15 cellular contexts compared by ENCODE assay signal in the genomic region with DNA sequence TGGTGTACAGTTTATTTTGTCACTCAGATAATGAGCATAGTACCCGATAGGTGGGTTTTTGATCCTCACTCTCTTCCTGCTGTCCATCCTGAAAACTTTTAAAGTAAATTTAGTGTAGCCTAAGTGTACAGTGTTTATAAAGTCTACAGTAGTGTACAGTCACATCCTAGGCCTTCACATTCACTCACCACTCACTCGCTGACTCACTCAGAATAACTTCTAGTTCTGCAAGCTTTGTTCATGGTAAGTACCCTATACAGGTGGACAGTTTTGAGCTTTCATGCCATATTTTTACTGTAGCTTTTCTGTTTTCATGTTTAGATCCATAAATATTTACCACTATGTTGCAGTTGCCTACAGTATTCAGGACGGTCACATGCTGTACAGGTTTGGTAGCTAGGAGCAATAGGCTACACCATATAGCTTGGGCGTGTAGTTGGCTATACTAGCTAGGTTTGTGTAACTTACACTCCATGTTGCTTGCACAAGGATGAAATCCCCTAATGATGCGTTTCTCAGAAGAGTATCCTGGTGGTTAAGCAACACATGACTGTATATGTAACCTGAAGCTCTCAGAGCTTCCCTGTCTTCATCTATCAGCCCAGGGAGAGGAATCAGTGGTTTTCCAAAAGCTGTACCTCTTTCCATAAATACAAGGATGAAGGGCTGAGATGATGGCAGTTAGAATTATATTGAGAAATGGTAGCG.
DNase-seq lines count a peak whose midpoint lies in the region; ATAC-seq and TF ChIP-seq lines count a peak whose summit lies in the region.
"Had no signal": no experiment of that assay in that cellular context is flagged by ENCODE, and none has a peak within 500 bp of the region (broad histone marks: within the 10 kb centered on the region; RNA-seq: fewer than 3 reads in every experiment).

No MANE protein-coding gene starts in this region.

- no peaks in the 10 kb centered on the region for H3K9me3 ChIP-seq in heart left ventricle

- H3K27ac ChIP-seq in C4-2B (peak overlapping the region; percentile 43; the same call in 1 of the 2 replicates), heart left ventricle (no peak overlapping the region)
- H3K27ac ChIP-seq: SK-N-MC had no signal

- H3K9me3 Mint-ChIP-seq in endothelial cell (ENCODE audit: unreplicated experiment): no peaks in the 10 kb centered on the region
- H3K9me3 Mint-ChIP-seq: activated CD4-positive, alpha-beta memory T cell treated with anti-CD3 and anti-CD28 coated beads, Interleukin-2, amount 10 ng/mL, durations not matched to agents 7 days and 5 days; activated naive CD8-positive, alpha-beta T cell treated with anti-CD3 and anti-CD28 coated beads, Interleukin-2, amount 50 U/mL, for 24 hours; stimulated activated naive CD8-positive, alpha-beta T cell treated with anti-CD3 and anti-CD28 coated beads, Interleukin-15, Interleukin-2, amounts not matched to agents 100 ng/mL and 50 ng/mL, for 24 hours had no signal

- no peak overlapping the region for H3K27ac Mint-ChIP-seq in endothelial cell (ENCODE audit: unreplicated experiment)
- H3K27ac Mint-ChIP-seq: activated CD4-positive, alpha-beta memory T cell treated with anti-CD3 and anti-CD28 coated beads, Interleukin-2, amount 10 ng/mL, durations not matched to agents 7 days and 5 days; activated naive CD8-positive, alpha-beta T cell treated with anti-CD3 and anti-CD28 coated beads, Interleukin-2, amount 50 U/mL, for 24 hours; stimulated activated naive CD8-positive, alpha-beta T cell treated with anti-CD3 and anti-CD28 coated beads, Interleukin-15, Interleukin-2, amounts not matched to agents 100 ng/mL and 50 ng/mL, for 24 hours had no signal

- no peak overlapping the region for H3K4me3 Mint-ChIP-seq in endothelial cell (ENCODE audit: unreplicated experiment)
- H3K4me3 Mint-ChIP-seq: activated CD4-positive, alpha-beta memory T cell treated with anti-CD3 and anti-CD28 coated beads, Interleukin-2, amount 10 ng/mL, durations not matched to agents 7 days and 5 days; activated naive CD8-positive, alpha-beta T cell treated with anti-CD3 and anti-CD28 coated beads, Interleukin-2, amount 50 U/mL, for 24 hours; stimulated activated naive CD8-positive, alpha-beta T cell treated with anti-CD3 and anti-CD28 coated beads, Interleukin-15, Interleukin-2, amounts not matched to agents 100 ng/mL and 50 ng/mL, for 24 hours had no signal

- 96 to 97% (median 96%) methylated on average over 6 of the region's 6 CpGs for WGBS in heart left ventricle, 4 donors

- ATAC-seq in heart left ventricle (no peak), HG02973 (IDR thresholded peaks at IDR 0.05; ENCODE audit: unreplicated experiment) (no peak)
- ATAC-seq: activated naive CD8-positive, alpha-beta T cell treated with anti-CD3 and anti-CD28 coated beads, Interleukin-2, amount 50 U/mL, for 24 hours; left ventricle myocardium superior had no signal

- no peaks in the 10 kb centered on the region for H3K27me3 Mint-ChIP-seq in endothelial cell (ENCODE audit: unreplicated experiment)
- H3K27me3 Mint-ChIP-seq: activated CD4-positive, alpha-beta memory T cell treated with anti-CD3 and anti-CD28 coated beads, Interleukin-2, amount 10 ng/mL, durations not matched to agents 7 days and 5 days; activated naive CD8-positive, alpha-beta T cell treated with anti-CD3 and anti-CD28 coated beads, Interleukin-2, amount 50 U/mL, for 24 hours; stimulated activated naive CD8-positive, alpha-beta T cell treated with anti-CD3 and anti-CD28 coated beads, Interleukin-15, Interleukin-2, amounts not matched to agents 100 ng/mL and 50 ng/mL, for 24 hours had no signal

- peaks cover 10% of the 10 kb centered on the region for H3K4me1 Mint-ChIP-seq in endothelial cell (ENCODE audit: unreplicated experiment)
- H3K4me1 Mint-ChIP-seq: activated CD4-positive, alpha-beta memory T cell treated with anti-CD3 and anti-CD28 coated beads, Interleukin-2, amount 10 ng/mL, durations not matched to agents 7 days and 5 days; activated naive CD8-positive, alpha-beta T cell treated with anti-CD3 and anti-CD28 coated beads, Interleukin-2, amount 50 U/mL, for 24 hours had no signal

- H3K36me3 Mint-ChIP-seq in endothelial cell (ENCODE audit: low read depth, unreplicated experiment): no peaks in the 10 kb centered on the region

- TF ChIP-seq POLR2A in heart left ventricle (IDR thresholded peaks at IDR 0.05): no peak

- TF ChIP-seq CTCF in C4-2B (conservative IDR thresholded peaks at IDR 0.05): no peak
- no peak for TF ChIP-seq CTCF in heart left ventricle (IDR thresholded peaks at IDR 0.05)
- TF ChIP-seq CTCF in endothelial cell (IDR thresholded peaks at IDR 0.05; ENCODE audit: unreplicated experiment): no peak

- DNase-seq in NCI-H226 (peak; percentile 53), dermis blood vessel endothelial cell (peak; percentile 66), kidney glomerular epithelial cell (lab: John Stamatoyannopoulos, UW) (peak; percentile 54), heart left ventricle (no peak), Ammon's horn (ENCODE audit: low spot score) (no peak), endothelial cell (ENCODE audit: low spot score) (no peak)
- DNase-seq: activated CD4-positive, alpha-beta memory T cell treated with anti-CD3 and anti-CD28 coated beads, Interleukin-2, amount 10 ng/mL, durations not matched to agents 7 days and 5 days; activated naive CD8-positive, alpha-beta T cell treated with anti-CD3 and anti-CD28 coated beads, Interleukin-2, amount 50 U/mL, for 24 hours; left ventricle myocardium superior; NCI-H1694 treated with DMSO at 0.1 percent for 48 hours; posterior cingulate gyrus had no signal

- no peak overlapping the region for H3K4me3 ChIP-seq in heart left ventricle
- H3K4me3 ChIP-seq: SK-N-MC had no signal

- intact Hi-C loops in heart left ventricle (cut with DNase I): loop anchor here in 1 of 10 donors (10.0 kb wide), 2 partner anchors 218 to 698 kb away; no protein-coding TSS in a partner anchor

- no peaks in the 10 kb centered on the region for H3K4me1 ChIP-seq in heart left ventricle

- H3K36me3 ChIP-seq in heart left ventricle: no peaks in the 10 kb centered on the region

- no peaks in the 10 kb centered on the region for H3K27me3 ChIP-seq in heart left ventricle

Comparison
In these comparisons a context has a peak if more than half of its experiments do, and no peak if none do; other contexts are left out.
1. DNase-seq: peak in NCI-H226 (single experiment), dermis blood vessel endothelial cell (single experiment) and kidney glomerular epithelial cell (single experiment); none in heart left ventricle (0 of 5), Ammon's horn (single experiment) and endothelial cell (single experiment).